ENCODE assay signal across 16 cellular contexts in genomic region chr15:86115138-86115801, GRCh38. TPM values are rescaled to one million over a fixed set of nuclear protein-coding genes. Genes with fewer than 3 reads are reported as not detected.
DNase-seq lines count a peak whose midpoint lies in the region; ATAC-seq and TF ChIP-seq lines count a peak whose summit lies in the region.
"Had no signal": no experiment of that assay in that cellular context is flagged by ENCODE, and none has a peak within 500 bp of the region (broad histone marks: within the 10 kb centered on the region; RNA-seq: fewer than 3 reads in every experiment).

No MANE protein-coding gene starts in this region.

- H3K36me3 ChIP-seq in Panc1 (ENCODE audit: control insufficient read depth, insufficient read depth, low read length): no peaks in the 10 kb centered on the region

- H3K4me1 Mint-ChIP-seq in naive thymus-derived CD8-positive, alpha-beta T cell: no peaks in the 10 kb centered on the region
- H3K4me1 Mint-ChIP-seq: CD8-positive, alpha-beta memory T cell; mesothelial cell of epicardium had no signal

- no peak overlapping the region for H3K4me3 Mint-ChIP-seq in naive thymus-derived CD8-positive, alpha-beta T cell
- H3K4me3 Mint-ChIP-seq: activated CD4-positive, alpha-beta memory T cell treated with anti-CD3 and anti-CD28 coated beads for 36 hours; CD8-positive, alpha-beta memory T cell; mesothelial cell of epicardium had no signal

- no TSS peak for BruUV-seq in Panc1 (replicated peaks; lab: Mats Ljungman, UMichigan)

- CTCF ChIA-PET in Panc1 (lab: Charles Lee): no interaction called here

- peaks cover 2 to 14% (median 11%) of the 10 kb centered on the region in 5 donors for H3K27me3 Mint-ChIP-seq in naive thymus-derived CD8-positive, alpha-beta T cell

- no peaks in the 10 kb centered on the region for H3K9me3 Mint-ChIP-seq in naive thymus-derived CD8-positive, alpha-beta T cell
- H3K9me3 Mint-ChIP-seq: activated CD4-positive, alpha-beta memory T cell treated with anti-CD3 and anti-CD28 coated beads for 36 hours; mesothelial cell of epicardium had no signal

- in situ Hi-C loops in Panc1 (cut with HindIII; ENCODE audit: low pct_unique_long_range_greater_than_20kb, low sequenced_read_pairs): no loop called here

- no peak overlapping the region for H3K27ac ChIP-seq in Panc1 (ENCODE audit: low read length)

- peaks cover 4% of the 10 kb centered on the region; the same call in 1 of the 2 replicates for H3K27me3 ChIP-seq in Panc1 (ENCODE audit: control insufficient read depth, insufficient read depth, low read length)

- H3K27ac Mint-ChIP-seq in naive thymus-derived CD8-positive, alpha-beta T cell: no peak overlapping the region
- H3K27ac Mint-ChIP-seq: activated CD4-positive, alpha-beta memory T cell treated with anti-CD3 and anti-CD28 coated beads for 36 hours; mesothelial cell of epicardium had no signal

- intact Hi-C loops in Panc1 (cut with micrococcal nuclease; ENCODE audit: unreplicated experiment): no loop called here

- H3K36me3 Mint-ChIP-seq in naive thymus-derived CD8-positive, alpha-beta T cell: no peaks in the 10 kb centered on the region
- H3K36me3 Mint-ChIP-seq: activated CD4-positive, alpha-beta memory T cell treated with anti-CD3 and anti-CD28 coated beads for 36 hours; CD8-positive, alpha-beta memory T cell; mesothelial cell of epicardium had no signal

- H3K9me3 ChIP-seq in Panc1 (ENCODE audit: control insufficient read depth, insufficient read depth, low read depth, low read length): no peaks in the 10 kb centered on the region

- DNase-seq in HPDE6-E6E7 (ENCODE audit: extremely low spot score) (peak; percentile 12), Panc1 (ENCODE audit: low read depth, low spot score) (no peak), foreskin melanocyte (peak; percentile 47), superior temporal gyrus (ENCODE audit: extremely low spot score) (peak; percentile 53)
- no peak for DNase-seq in naive thymus-derived CD8-positive, alpha-beta T cell
- DNase-seq in activated T-cell treated with anti-CD3 and anti-CD28 coated beads, Interleukin-2, amount 50 U/mL, for 48 hours: no peak
- DNase-seq: activated CD4-positive, alpha-beta memory T cell treated with anti-CD3 and anti-CD28 coated beads for 36 hours; activated gamma-delta T cell; CD8-positive, alpha-beta memory T cell; KBM-7; right cardiac atrium; substantia nigra; T-helper 2 cell had no signal

- H3K4me1 ChIP-seq in Panc1 (ENCODE audit: control insufficient read depth, insufficient read depth, low read length): no peaks in the 10 kb centered on the region

- no peak for ATAC-seq in Panc1
- no peak for ATAC-seq in activated CD4-positive, CD25-positive, alpha-beta regulatory T cell treated with anti-CD3 and anti-CD28 coated beads, Interleukin-2, amount 50 U/mL, for 24 hours
- no peak for ATAC-seq in naive thymus-derived CD8-positive, alpha-beta T cell
- ATAC-seq: right cardiac atrium had no signal

- POLR2A ChIA-PET in Panc1 (lab: Charles Lee): no interaction called here
- POLR2A ChIA-PET in naive thymus-derived CD8-positive, alpha-beta T cell (lab: Charles Lee): no interaction called here

- H3K4me3 ChIP-seq in Panc1 (ENCODE audit: low read depth in 2 of 2, low read length in 2 of 2): no peak overlapping the region

- peak; percentile 24; the same call in 1 of the 2 replicates for TF ChIP-seq CTCF in Panc1 (IDR thresholded peaks at IDR 0.05)

RNA-seq across cellular contexts. Expression of gene AGBL1, which starts 35.6 kb away (rescaled TPM):
- total RNA-seq in Panc1 (2021; ENCODE audit: unreplicated experiment): not detected
- not detected for polyA plus RNA-seq in Panc1 (2012; ENCODE audit: insufficient read length)
- not detected for total RNA-seq in naive thymus-derived CD8-positive, alpha-beta T cell
- not detected for polyA plus RNA-seq in naive thymus-derived CD8-positive, alpha-beta T cell
- total RNA-seq: CD8-positive, alpha-beta memory T cell; epithelial cell of proximal tubule; mesothelial cell of epicardium; right cardiac atrium had no signal
- polyA plus RNA-seq: CD8-positive, alpha-beta memory T cell; right cardiac atrium had no signal

Comparison
In these comparisons a context has a peak if more than half of its experiments do, and no peak if none do; other contexts are left out.
1. DNase-seq: peak in HPDE6-E6E7 (single experiment), foreskin melanocyte (single experiment) and superior temporal gyrus (single experiment); none in Panc1 (single experiment), naive thymus-derived CD8-positive, alpha-beta T cell (0 of 10) and activated T-cell treated with anti-CD3 and anti-CD28 coated beads, Interleukin-2, amount 50 U/mL, for 48 hours (0 of 2).